In genomic region chr16:87829123-87829980, GRCh38 we compare ENCODE assay signal across 13 cellular contexts. TPM values are rescaled to one million over a fixed set of nuclear protein-coding genes. Genes with fewer than 3 reads are reported as not detected.
DNase-seq lines count a peak whose midpoint lies in the region; ATAC-seq, FAIRE-seq and TF ChIP-seq lines count a peak whose summit lies in the region.
"Had no signal": no experiment of that assay in that cellular context is flagged by ENCODE, and none has a peak within 500 bp of the region (broad histone marks: within the 10 kb centered on the region; RNA-seq: fewer than 3 reads in every experiment).

No MANE protein-coding gene starts in this region.

- TF ChIP-seq EP300 in GM12878 (IDR thresholded peaks at IDR 0.05; ENCODE audit: borderline replicate concordance in 1 of 2, control insufficient read depth in 1 of 2, low read depth in 2 of 2, low read length in 2 of 2): no peak

- peaks cover 4 to 21% of the 10 kb centered on the region in 2 donors for H3K36me3 Mint-ChIP-seq in activated naive CD4-positive, alpha-beta T cell treated with anti-CD3 and anti-CD28 coated beads, Interleukin-2, amount 50 U/mL, for 72 hours

- BruUV-seq in GM12878 (replicated peaks; lab: Mats Ljungman, UMichigan): no TSS peak

- SMC1A ChIA-PET in GM12878 (lab: Charles Lee; ENCODE audit: uncharacterized antibody, unreplicated experiment): no interaction called here

- TF ChIP-seq POLR2A in GM12878 (IDR thresholded peaks at IDR 0.05; ENCODE audit: low read depth, low read length): peak; percentile 7; the same call in 1 of the 2 replicates

- H3K27ac ChIP-seq in GM12878 (ENCODE audit: control insufficient read depth, insufficient read depth): no peak overlapping the region
- H3K27ac ChIP-seq: coronary artery, SJCRH30 had no signal

- no peak overlapping the region for H3K9ac ChIP-seq in GM12878 (ENCODE audit: control insufficient read depth, insufficient read depth, low read length)

- TF ChIP-seq RAD21 in GM12878 (IDR thresholded peaks at IDR 0.05; ENCODE audit: insufficient read depth, low read depth, low read length): no peak

- H3K27ac Mint-ChIP-seq in activated naive CD4-positive, alpha-beta T cell treated with anti-CD3 and anti-CD28 coated beads, Interleukin-2, amount 50 U/mL, for 72 hours: peak overlapping the region; percentile 84
- H3K27ac Mint-ChIP-seq: CD14-positive monocyte had no signal

- no peak overlapping the region for H3K4me3 ChIP-seq in GM12878
- H3K4me3 ChIP-seq: coronary artery, SJCRH30 had no signal

- POLR2A ChIA-PET in GM12878 (lab: Charles Lee): no interaction called here

- H3K36me3 ChIP-seq in GM12878 (ENCODE audit: control insufficient read depth in 2 of 2, insufficient read depth in 2 of 2, low read length in 1 of 2): peaks cover 4 to 32% of the 10 kb centered on the region in 2 experiments; a peak in 3 of 4 replicates

- H3K79me2 ChIP-seq in GM12878 (ENCODE audit: control insufficient read depth, insufficient read depth, low read length): no peaks in the 10 kb centered on the region

- FAIRE-seq in GM12878 (lab: Jason Lieb, UNC): no peak

- peak in 1 of 2 donors; percentile 7 for ATAC-seq in activated naive CD4-positive, alpha-beta T cell treated with anti-CD3 and anti-CD28 coated beads, Interleukin-2, amount 50 U/mL, for 72 hours
- peak; percentile 16 for ATAC-seq in GM12878

- H3K4me2 ChIP-seq in GM12878 (ENCODE audit: control insufficient read depth, insufficient read depth): no peak overlapping the region

- no peaks in the 10 kb centered on the region for H3K9me3 Mint-ChIP-seq in activated naive CD4-positive, alpha-beta T cell treated with anti-CD3 and anti-CD28 coated beads, Interleukin-2, amount 50 U/mL, for 72 hours
- H3K9me3 Mint-ChIP-seq: CD14-positive monocyte had no signal

- RAD21 ChIA-PET in GM12878 (lab: Charles Lee; ENCODE audit: unreplicated experiment): no interaction called here

- no peak for TF ChIP-seq CTCF in GM12878 (IDR thresholded peaks at IDR 0.05 in 2 of 3, conservative IDR thresholded peaks at IDR 0.05 in 1 of 3; ENCODE audit: control insufficient read depth in 2 of 3, extremely low read depth in 1 of 3, insufficient read depth in 1 of 3, low read depth in 3 of 3, low read length in 3 of 3)

- in situ Hi-C loops in GM12878 (cut with MboI): no loop called here

- 0 out of 2 replicates have a peak, but pooled peaks cover 2% of the 10 kb centered on the region for H3K4me1 ChIP-seq in GM12878 (ENCODE audit: control insufficient read depth, insufficient read depth, low read length)

- intact Hi-C loops in GM12878 (cut with micrococcal nuclease; ENCODE audit: unreplicated experiment): no loop called here

- H3K9me3 ChIP-seq in GM12878 (replicated peaks; ENCODE audit: control insufficient read depth, insufficient read depth, low read length): no peaks in the 10 kb centered on the region
- H3K9me3 ChIP-seq: SJCRH30 had no signal

- DNase-seq in activated naive CD4-positive, alpha-beta T cell treated with anti-CD3 and anti-CD28 coated beads, Interleukin-2, amount 50 U/mL, for 72 hours (ENCODE audit: low spot score in 2 of 2): no peak
- no peak for DNase-seq in activated naive CD4-positive, alpha-beta T cell treated with anti-CD3 and anti-CD28 coated beads, Interleukin-2, amount 50 U/mL, for 16 hours
- DNase-seq in NCI-H526 (lab: John Stamatoyannopoulos, UW): peak; percentile 20 to 59
- no peak for DNase-seq in GM12878 (ENCODE audit: low read depth, low spot score)
- DNase-seq in stimulated activated CD8-positive, alpha-beta memory T cell treated with anti-CD3 and anti-CD28 coated beads, Interleukin-4, amount 100 ng/mL, for 48 hours: peak; percentile 40
- DNase-seq in SKM-1 treated with dmso at 0.1 percent for 144 hours (lab: John Stamatoyannopoulos, UW; ENCODE audit: unreplicated experiment): no peak
- no peak for DNase-seq in NCI-H524 treated with DMSO at 0.1 percent for 48 hours (lab: John Stamatoyannopoulos, UW)
- DNase-seq in SW 1271 (lab: John Stamatoyannopoulos, UW): no peak
- DNase-seq: kidney glomerular epithelial cell, NCI-H187 treated with DMSO at 0.1 percent for 48 hours, SJCRH30 had no signal

- H2AFZ ChIP-seq in GM12878 (ENCODE audit: control insufficient read depth, low read depth, low read length): no peak overlapping the region

- no peaks in the 10 kb centered on the region for H3K27me3 ChIP-seq in GM12878 (replicated peaks in 1 of 2; ENCODE audit: control insufficient read depth in 2 of 2, insufficient read depth in 2 of 2, low read length in 1 of 2)
- H3K27me3 ChIP-seq: SJCRH30 had no signal

- 91% methylated on average over 27 of the region's 27 CpGs for WGBS in GM12878 (ENCODE audit: insufficient coverage, insufficient replicate concordance, low lambda C conversion rate, missing lambda C conversion rate)

- CTCF ChIA-PET in GM12878 (lab: Yijun Ruan, JAX): interaction anchor here (1.5 to 1.7 kb wide), 2 partner anchors 21 to 50 kb away, joined by 5 to 8 read pairs; no protein-coding TSS in a partner anchor

- no peaks in the 10 kb centered on the region for H4K20me1 ChIP-seq in GM12878 (ENCODE audit: control insufficient read depth, insufficient read depth)

TF ChIP-seq in GM12878, 131 proteins besides CTCF, POLR2A, EP300 and RAD21:
- TF ChIP-seq CBX5 (IDR thresholded peaks at IDR 0.05; ENCODE audit: low read depth) (no peak), MYB (IDR thresholded peaks at IDR 0.05; ENCODE audit: borderline replicate concordance, low read depth, low read length) (no peak), NR2C2 (IDR thresholded peaks at IDR 0.05; ENCODE audit: borderline replicate concordance, control insufficient read depth, insufficient read length, low read depth) (no peak), TCF7 (IDR thresholded peaks at IDR 0.05; ENCODE audit: borderline replicate concordance) (no peak), ZSCAN29 (IDR thresholded peaks at IDR 0.05) (no peak)

RNA-seq across cellular contexts. Expression of gene SLC7A5, which starts 40.0 kb away (rescaled TPM):
- 100 to 1,000 TPM; 112 to 197 TPM for total RNA-seq in activated naive CD4-positive, alpha-beta T cell treated with anti-CD3 and anti-CD28 coated beads, Interleukin-2, amount 50 U/mL, for 72 hours
- total RNA-seq in GM12878 (2013; cell fraction: nucleolus; rRNA removed): 30.6 and 32.7 TPM in 2 replicates
- 29.8 and 33.4 TPM in 2 replicates for total RNA-seq in GM12878 (2014; rRNA removed)
- total RNA-seq in GM12878 (2014; rRNA removed; fragmentation: Illumina TruSeq; extraction: Trizol): 11.4 and 13.0 TPM in 2 replicates
- total RNA-seq in GM12878 (2021): 95.1 and 101 TPM in 2 replicates
- polyA plus RNA-seq in GM12878 (2011; ENCODE audit: low read depth): 25.8 TPM
- polyA plus RNA-seq in GM12878 (2011; rRNA removed): 4.8 and 8.6 TPM in 2 replicates
- 15.8 and 16.8 TPM in 2 replicates for polyA plus RNA-seq in GM12878 (2011; cell fraction: cytosol; rRNA removed)
- polyA plus RNA-seq in GM12878 (2011; cell fraction: nucleus; rRNA removed): 25.1 and 32.3 TPM in 2 replicates
- polyA plus RNA-seq in GM12878 (2012): 45.2 and 60.4 TPM in 2 replicates
- polyA plus RNA-seq in GM12878 (2014; fragmentation: Illumina TruSeq; extraction: Trizol): 10.1 and 38.1 TPM in 2 replicates
- 1 to 10 TPM; 2.3 to 4.2 TPM for polyA plus RNA-seq in GM12878 (2014; fragmentation: Nextera tagmentation; extraction: Ambion mirVana)
- 44.5 and 51.5 TPM in 2 replicates for polyA plus RNA-seq in GM12878 (2014; rRNA removed)
- polyA plus RNA-seq in GM12878 (2016; fragmentation: Nextera tagmentation; extraction: Ambion mirVana): 10 to 100 TPM; 55.0 to 56.2 TPM
- polyA minus RNA-seq in GM12878 (2011; rRNA and poly(A)+ RNA removed): 10.7 and 17.2 TPM in 2 replicates
- polyA minus RNA-seq in GM12878 (2011; cell fraction: cytosol; rRNA and poly(A)+ RNA removed): 20.3 and 21.6 TPM in 2 replicates
- 10.8 and 18.6 TPM in 2 replicates for polyA minus RNA-seq in GM12878 (2011; cell fraction: nucleus; rRNA and poly(A)+ RNA removed)

Comparison
In these comparisons a context has a peak if more than half of its experiments do, and no peak if none do; other contexts are left out.
1. DNase-seq: peak in NCI-H526 (2 of 2) and stimulated activated CD8-positive, alpha-beta memory T cell treated with anti-CD3 and anti-CD28 coated beads, Interleukin-4, amount 100 ng/mL, for 48 hours (single experiment); none in activated naive CD4-positive, alpha-beta T cell treated with anti-CD3 and anti-CD28 coated beads, Interleukin-2, amount 50 U/mL, for 72 hours (0 of 2), activated naive CD4-positive, alpha-beta T cell treated with anti-CD3 and anti-CD28 coated beads, Interleukin-2, amount 50 U/mL, for 16 hours (single experiment), GM12878 (single experiment), SKM-1 treated with dmso at 0.1 percent for 144 hours (single experiment), NCI-H524 treated with DMSO at 0.1 percent for 48 hours (single experiment) and SW 1271 (0 of 2).